1 cellular context compared by ENCODE assay signal in the genomic region with DNA sequence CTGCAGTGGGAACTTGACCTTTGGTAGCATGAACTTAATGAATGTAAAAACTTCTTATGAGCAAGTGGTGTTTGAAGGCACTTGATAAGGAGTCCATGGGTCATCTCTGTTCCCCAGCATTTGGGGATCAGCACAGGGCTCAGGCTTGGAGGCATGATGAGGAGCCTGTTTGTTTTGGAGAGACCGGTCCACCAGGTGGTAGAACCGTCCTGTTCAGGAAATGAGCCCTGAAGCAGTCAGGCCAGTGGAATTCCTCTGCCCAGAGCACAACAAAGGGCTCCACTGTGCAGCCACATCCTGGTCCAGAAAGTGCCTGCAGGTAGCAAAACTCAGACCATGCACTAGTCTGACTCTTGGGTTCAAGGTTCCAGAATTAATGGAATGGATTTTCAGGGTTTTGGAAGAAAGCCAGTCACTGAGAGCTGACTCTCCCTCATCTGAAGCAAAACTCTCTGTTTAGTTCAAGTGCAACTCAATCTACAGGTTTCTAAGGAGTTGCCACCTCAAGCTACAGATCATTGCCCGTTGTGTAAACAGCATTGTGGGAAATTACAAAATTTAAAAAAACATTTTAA.
TF ChIP-seq lines count a peak whose summit lies in the region.

No MANE protein-coding gene starts in this region.

TF ChIP-seq in HepG2, 621 proteins besides CTCF, POLR2A, EP300 and RAD21 (continued from another document and continues in another):
- TF ChIP-seq, protein P1, sequence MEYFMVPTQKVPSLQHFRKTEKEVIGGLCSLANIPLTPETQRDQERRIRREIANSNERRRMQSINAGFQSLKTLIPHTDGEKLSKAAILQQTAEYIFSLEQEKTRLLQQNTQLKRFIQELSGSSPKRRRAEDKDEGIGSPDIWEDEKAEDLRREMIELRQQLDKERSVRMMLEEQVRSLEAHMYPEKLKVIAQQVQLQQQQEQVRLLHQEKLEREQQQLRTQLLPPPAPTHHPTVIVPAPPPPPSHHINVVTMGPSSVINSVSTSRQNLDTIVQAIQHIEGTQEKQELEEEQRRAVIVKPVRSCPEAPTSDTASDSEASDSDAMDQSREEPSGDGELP (IDR thresholded peaks at IDR 0.05; ENCODE audit: borderline replicate concordance, low read depth) = peak; percentile 93
- TF ChIP-seq LCORL (IDR thresholded peaks at IDR 0.05) (no peak; the same call in 1 of the 2 replicates), LCORL (CRISPR knock-in tag; IDR thresholded peaks at IDR 0.05) (peak; percentile 94; the same call in 1 of the 2 replicates), MIXL1 (CRISPR knock-in tag; IDR thresholded peaks at IDR 0.05) (peak; percentile 89; the same call in 1 of the 2 replicates), NONO (IDR thresholded peaks at IDR 0.05) (no peak), NONO (CRISPR knock-in tag; conservative IDR thresholded peaks at IDR 0.05) (0 out of 2 replicates have a peak, but pooled peaks have one; percentile 27), SALL2 (CRISPR knock-in tag; IDR thresholded peaks at IDR 0.05) (no peak), ZNF510 (CRISPR knock-in tag; IDR thresholded peaks at IDR 0.05; ENCODE audit: low read depth) (no peak), SMC3 (IDR thresholded peaks at IDR 0.05; ENCODE audit: low read length) (peak; percentile 75), PITX1 (CRISPR knock-in tag; IDR thresholded peaks at IDR 0.05) (peak; percentile 81), MAFK (conservative IDR thresholded peaks at IDR 0.05 in 1 of 2, IDR thresholded peaks at IDR 0.05 in 1 of 2; ENCODE audit: low read length in 2 of 2) (peak; percentile 3 to 22; a peak in 1 of 4 replicates), HNF4A (CRISPR knock-in tag; IDR thresholded peaks at IDR 0.05) (peak; percentile 92), TBX2 (CRISPR knock-in tag; IDR thresholded peaks at IDR 0.05; ENCODE audit: borderline replicate concordance) (peak; percentile 83), SIX1 (CRISPR knock-in tag; IDR thresholded peaks at IDR 0.05; ENCODE audit: borderline replicate concordance) (peak; percentile 53; the same call in 1 of the 2 replicates), ZNF12 (CRISPR knock-in tag; IDR thresholded peaks at IDR 0.05) (peak; percentile 81), ZNF30 (CRISPR knock-in tag; IDR thresholded peaks at IDR 0.05) (no peak), MBNL3 (CRISPR knock-in tag; conservative IDR thresholded peaks at IDR 0.05) (no peak), ZNF598 (CRISPR knock-in tag; IDR thresholded peaks at IDR 0.05; ENCODE audit: borderline replicate concordance) (0 out of 2 replicates have a peak, but pooled peaks have one; percentile 49), ZNF556 (CRISPR knock-in tag; IDR thresholded peaks at IDR 0.05; ENCODE audit: borderline replicate concordance) (peak; percentile 93; the same call in 1 of the 2 replicates), FOXK1 (CRISPR knock-in tag; IDR thresholded peaks at IDR 0.05; ENCODE audit: borderline replicate concordance, low read depth) (peak; percentile 55; the same call in 1 of the 2 replicates), PHF8 (CRISPR knock-in tag; IDR thresholded peaks at IDR 0.05) (no peak), ARNTL (CRISPR knock-in tag; IDR thresholded peaks at IDR 0.05) (peak; percentile 70; the same call in 1 of the 2 replicates), SAP130 (CRISPR knock-in tag; IDR thresholded peaks at IDR 0.05; ENCODE audit: low read depth) (peak; percentile 91), ZFP36L1 (CRISPR knock-in tag; IDR thresholded peaks at IDR 0.05) (peak; percentile 57; the same call in 1 of the 2 replicates), ZNF256 (CRISPR knock-in tag; conservative IDR thresholded peaks at IDR 0.05) (no peak), NCOA2 (CRISPR knock-in tag; IDR thresholded peaks at IDR 0.05) (peak; percentile 88), TBL1XR1 (IDR thresholded peaks at IDR 0.05; ENCODE audit: borderline replicate concordance, low read length, partially characterized antibody) (no peak)
- TF ChIP-seq, protein P2, sequence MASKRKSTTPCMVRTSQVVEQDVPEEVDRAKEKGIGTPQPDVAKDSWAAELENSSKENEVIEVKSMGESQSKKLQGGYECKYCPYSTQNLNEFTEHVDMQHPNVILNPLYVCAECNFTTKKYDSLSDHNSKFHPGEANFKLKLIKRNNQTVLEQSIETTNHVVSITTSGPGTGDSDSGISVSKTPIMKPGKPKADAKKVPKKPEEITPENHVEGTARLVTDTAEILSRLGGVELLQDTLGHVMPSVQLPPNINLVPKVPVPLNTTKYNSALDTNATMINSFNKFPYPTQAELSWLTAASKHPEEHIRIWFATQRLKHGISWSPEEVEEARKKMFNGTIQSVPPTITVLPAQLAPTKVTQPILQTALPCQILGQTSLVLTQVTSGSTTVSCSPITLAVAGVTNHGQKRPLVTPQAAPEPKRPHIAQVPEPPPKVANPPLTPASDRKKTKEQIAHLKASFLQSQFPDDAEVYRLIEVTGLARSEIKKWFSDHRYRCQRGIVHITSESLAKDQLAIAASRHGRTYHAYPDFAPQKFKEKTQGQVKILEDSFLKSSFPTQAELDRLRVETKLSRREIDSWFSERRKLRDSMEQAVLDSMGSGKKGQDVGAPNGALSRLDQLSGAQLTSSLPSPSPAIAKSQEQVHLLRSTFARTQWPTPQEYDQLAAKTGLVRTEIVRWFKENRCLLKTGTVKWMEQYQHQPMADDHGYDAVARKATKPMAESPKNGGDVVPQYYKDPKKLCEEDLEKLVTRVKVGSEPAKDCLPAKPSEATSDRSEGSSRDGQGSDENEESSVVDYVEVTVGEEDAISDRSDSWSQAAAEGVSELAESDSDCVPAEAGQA (IDR thresholded peaks at IDR 0.05; ENCODE audit: low read depth) = no peak
- TF ChIP-seq, protein P2 (CRISPR knock-in tag; IDR thresholded peaks at IDR 0.05; ENCODE audit: borderline replicate concordance) = peak; percentile 23; the same call in 1 of the 2 replicates
- TF ChIP-seq, protein P3, sequence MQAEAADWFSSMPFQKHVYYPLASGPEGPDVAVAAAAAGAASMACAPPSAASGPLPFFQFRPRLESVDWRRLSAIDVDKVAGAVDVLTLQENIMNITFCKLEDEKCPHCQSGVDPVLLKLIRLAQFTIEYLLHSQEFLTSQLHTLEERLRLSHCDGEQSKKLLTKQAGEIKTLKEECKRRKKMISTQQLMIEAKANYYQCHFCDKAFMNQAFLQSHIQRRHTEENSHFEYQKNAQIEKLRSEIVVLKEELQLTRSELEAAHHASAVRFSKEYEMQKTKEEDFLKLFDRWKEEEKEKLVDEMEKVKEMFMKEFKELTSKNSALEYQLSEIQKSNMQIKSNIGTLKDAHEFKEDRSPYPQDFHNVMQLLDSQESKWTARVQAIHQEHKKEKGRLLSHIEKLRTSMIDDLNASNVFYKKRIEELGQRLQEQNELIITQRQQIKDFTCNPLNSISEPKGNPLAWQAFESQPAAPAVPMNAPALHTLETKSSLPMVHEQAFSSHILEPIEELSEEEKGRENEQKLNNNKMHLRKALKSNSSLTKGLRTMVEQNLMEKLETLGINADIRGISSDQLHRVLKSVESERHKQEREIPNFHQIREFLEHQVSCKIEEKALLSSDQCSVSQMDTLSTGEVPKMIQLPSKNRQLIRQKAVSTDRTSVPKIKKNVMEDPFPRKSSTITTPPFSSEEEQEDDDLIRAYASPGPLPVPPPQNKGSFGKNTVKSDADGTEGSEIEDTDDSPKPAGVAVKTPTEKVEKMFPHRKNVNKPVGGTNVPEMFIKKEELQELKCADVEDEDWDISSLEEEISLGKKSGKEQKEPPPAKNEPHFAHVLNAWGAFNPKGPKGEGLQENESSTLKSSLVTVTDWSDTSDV (CRISPR knock-in tag; IDR thresholded peaks at IDR 0.05) = no peak
- TF ChIP-seq, protein P4, sequence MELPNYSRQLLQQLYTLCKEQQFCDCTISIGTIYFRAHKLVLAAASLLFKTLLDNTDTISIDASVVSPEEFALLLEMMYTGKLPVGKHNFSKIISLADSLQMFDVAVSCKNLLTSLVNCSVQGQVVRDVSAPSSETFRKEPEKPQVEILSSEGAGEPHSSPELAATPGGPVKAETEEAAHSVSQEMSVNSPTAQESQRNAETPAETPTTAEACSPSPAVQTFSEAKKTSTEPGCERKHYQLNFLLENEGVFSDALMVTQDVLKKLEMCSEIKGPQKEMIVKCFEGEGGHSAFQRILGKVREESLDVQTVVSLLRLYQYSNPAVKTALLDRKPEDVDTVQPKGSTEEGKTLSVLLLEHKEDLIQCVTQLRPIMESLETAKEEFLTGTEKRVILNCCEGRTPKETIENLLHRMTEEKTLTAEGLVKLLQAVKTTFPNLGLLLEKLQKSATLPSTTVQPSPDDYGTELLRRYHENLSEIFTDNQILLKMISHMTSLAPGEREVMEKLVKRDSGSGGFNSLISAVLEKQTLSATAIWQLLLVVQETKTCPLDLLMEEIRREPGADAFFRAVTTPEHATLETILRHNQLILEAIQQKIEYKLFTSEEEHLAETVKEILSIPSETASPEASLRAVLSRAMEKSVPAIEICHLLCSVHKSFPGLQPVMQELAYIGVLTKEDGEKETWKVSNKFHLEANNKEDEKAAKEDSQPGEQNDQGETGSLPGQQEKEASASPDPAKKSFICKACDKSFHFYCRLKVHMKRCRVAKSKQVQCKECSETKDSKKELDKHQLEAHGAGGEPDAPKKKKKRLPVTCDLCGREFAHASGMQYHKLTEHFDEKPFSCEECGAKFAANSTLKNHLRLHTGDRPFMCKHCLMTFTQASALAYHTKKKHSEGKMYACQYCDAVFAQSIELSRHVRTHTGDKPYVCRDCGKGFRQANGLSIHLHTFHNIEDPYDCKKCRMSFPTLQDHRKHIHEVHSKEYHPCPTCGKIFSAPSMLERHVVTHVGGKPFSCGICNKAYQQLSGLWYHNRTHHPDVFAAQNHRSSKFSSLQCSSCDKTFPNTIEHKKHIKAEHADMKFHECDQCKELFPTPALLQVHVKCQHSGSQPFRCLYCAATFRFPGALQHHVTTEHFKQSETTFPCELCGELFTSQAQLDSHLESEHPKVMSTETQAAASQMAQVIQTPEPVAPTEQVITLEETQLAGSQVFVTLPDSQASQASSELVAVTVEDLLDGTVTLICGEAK (IDR thresholded peaks at IDR 0.05) = no peak
- TF ChIP-seq, protein P4 (CRISPR knock-in tag; IDR thresholded peaks at IDR 0.05) = no peak
- TF ChIP-seq, protein P5, sequence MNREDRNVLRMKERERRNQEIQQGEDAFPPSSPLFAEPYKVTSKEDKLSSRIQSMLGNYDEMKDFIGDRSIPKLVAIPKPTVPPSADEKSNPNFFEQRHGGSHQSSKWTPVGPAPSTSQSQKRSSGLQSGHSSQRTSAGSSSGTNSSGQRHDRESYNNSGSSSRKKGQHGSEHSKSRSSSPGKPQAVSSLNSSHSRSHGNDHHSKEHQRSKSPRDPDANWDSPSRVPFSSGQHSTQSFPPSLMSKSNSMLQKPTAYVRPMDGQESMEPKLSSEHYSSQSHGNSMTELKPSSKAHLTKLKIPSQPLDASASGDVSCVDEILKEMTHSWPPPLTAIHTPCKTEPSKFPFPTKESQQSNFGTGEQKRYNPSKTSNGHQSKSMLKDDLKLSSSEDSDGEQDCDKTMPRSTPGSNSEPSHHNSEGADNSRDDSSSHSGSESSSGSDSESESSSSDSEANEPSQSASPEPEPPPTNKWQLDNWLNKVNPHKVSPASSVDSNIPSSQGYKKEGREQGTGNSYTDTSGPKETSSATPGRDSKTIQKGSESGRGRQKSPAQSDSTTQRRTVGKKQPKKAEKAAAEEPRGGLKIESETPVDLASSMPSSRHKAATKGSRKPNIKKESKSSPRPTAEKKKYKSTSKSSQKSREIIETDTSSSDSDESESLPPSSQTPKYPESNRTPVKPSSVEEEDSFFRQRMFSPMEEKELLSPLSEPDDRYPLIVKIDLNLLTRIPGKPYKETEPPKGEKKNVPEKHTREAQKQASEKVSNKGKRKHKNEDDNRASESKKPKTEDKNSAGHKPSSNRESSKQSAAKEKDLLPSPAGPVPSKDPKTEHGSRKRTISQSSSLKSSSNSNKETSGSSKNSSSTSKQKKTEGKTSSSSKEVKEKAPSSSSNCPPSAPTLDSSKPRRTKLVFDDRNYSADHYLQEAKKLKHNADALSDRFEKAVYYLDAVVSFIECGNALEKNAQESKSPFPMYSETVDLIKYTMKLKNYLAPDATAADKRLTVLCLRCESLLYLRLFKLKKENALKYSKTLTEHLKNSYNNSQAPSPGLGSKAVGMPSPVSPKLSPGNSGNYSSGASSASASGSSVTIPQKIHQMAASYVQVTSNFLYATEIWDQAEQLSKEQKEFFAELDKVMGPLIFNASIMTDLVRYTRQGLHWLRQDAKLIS (CRISPR knock-in tag; IDR thresholded peaks at IDR 0.05) = peak; percentile 36; the same call in 1 of the 2 replicates
